In genomic region chr2:164826293-164827243, GRCh38 we compare ENCODE assay signal across 8 cellular contexts. TPM values are rescaled to one million over a fixed set of nuclear protein-coding genes. Genes with fewer than 3 reads are reported as not detected.
DNase-seq lines count a peak whose midpoint lies in the region; ATAC-seq and TF ChIP-seq lines count a peak whose summit lies in the region.

No MANE protein-coding gene starts in this region.

- H3K27ac Mint-ChIP-seq in activated CD4-positive, alpha-beta T cell treated with anti-CD3 and anti-CD28 coated beads for 36 hours: no peak overlapping the region

- H3K4me3 ChIP-seq in choroid plexus epithelial cell (ENCODE audit: low read depth, low read length): no peak overlapping the region

- TF ChIP-seq CTCF in C4-2B (conservative IDR thresholded peaks at IDR 0.05): no peak
- no peak for TF ChIP-seq CTCF in choroid plexus epithelial cell (conservative IDR thresholded peaks at IDR 0.05; ENCODE audit: low read depth, low read length)

- ATAC-seq in activated CD4-positive, alpha-beta T cell treated with anti-CD3 and anti-CD28 coated beads for 36 hours: no peak

- H3K27me3 Mint-ChIP-seq in activated CD4-positive, alpha-beta T cell treated with anti-CD3 and anti-CD28 coated beads for 36 hours: no peaks in the 10 kb centered on the region

- no peak overlapping the region for H3K4me3 Mint-ChIP-seq in activated CD4-positive, alpha-beta T cell treated with anti-CD3 and anti-CD28 coated beads for 36 hours

- intact Hi-C loops in activated CD4-positive, alpha-beta T cell treated with anti-CD3 and anti-CD28 coated beads for 36 hours (cut with DNase I, micrococcal nuclease): no loop called here

- no peaks in the 10 kb centered on the region for H3K4me1 Mint-ChIP-seq in activated CD4-positive, alpha-beta T cell treated with anti-CD3 and anti-CD28 coated beads for 36 hours

- no peaks in the 10 kb centered on the region for H3K9me3 Mint-ChIP-seq in activated CD4-positive, alpha-beta T cell treated with anti-CD3 and anti-CD28 coated beads for 36 hours (ENCODE audit: low read depth)

- H3K27ac ChIP-seq in C4-2B: peak overlapping the region; percentile 90

- CTCF ChIA-PET in activated CD4-positive, alpha-beta T cell treated with anti-CD3 and anti-CD28 coated beads for 36 hours (lab: Charles Lee): no interaction called here

- POLR2A ChIA-PET in activated CD4-positive, alpha-beta T cell treated with anti-CD3 and anti-CD28 coated beads for 36 hours (lab: Charles Lee): no interaction called here

- no peaks in the 10 kb centered on the region for H3K36me3 Mint-ChIP-seq in activated CD4-positive, alpha-beta T cell treated with anti-CD3 and anti-CD28 coated beads for 36 hours (ENCODE audit: low read depth)

- DNase-seq in NCI-H2029 (lab: John Stamatoyannopoulos, UW): peak; percentile 54
- DNase-seq in choroid plexus epithelial cell (ENCODE audit: low read depth): peak; percentile 70
- DNase-seq in mucosa of gallbladder (ENCODE audit: low spot score): peak; percentile 79
- no peak for DNase-seq in Kasumi-1 (lab: John Stamatoyannopoulos, UW)
- no peak for DNase-seq in activated CD4-positive, alpha-beta T cell treated with anti-CD3 and anti-CD28 coated beads for 36 hours
- no peak for DNase-seq in amygdala (lab: John Stamatoyannopoulos, UW)
- no peak for DNase-seq in T-helper 2 cell

RNA-seq across cellular contexts. Expression of gene COBLL1, which starts 15.1 kb away (rescaled TPM):
- 52.9 TPM for total RNA-seq in mucosa of gallbladder
- total RNA-seq in activated CD4-positive, alpha-beta T cell treated with anti-CD3 and anti-CD28 coated beads for 36 hours: not detected

Comparison
In these comparisons a context has a peak if more than half of its experiments do, and no peak if none do; other contexts are left out.
1. DNase-seq: peak in NCI-H2029 (single experiment), choroid plexus epithelial cell (single experiment) and mucosa of gallbladder (single experiment); none in Kasumi-1 (0 of 2), activated CD4-positive, alpha-beta T cell treated with anti-CD3 and anti-CD28 coated beads for 36 hours (single experiment), amygdala (0 of 56) and T-helper 2 cell (0 of 5).
2. RNA of gene COBLL1, which starts 15.1 kb away (total RNA-seq): 52.9 TPM in mucosa of gallbladder (single experiment); not detected in activated CD4-positive, alpha-beta T cell treated with anti-CD3 and anti-CD28 coated beads for 36 hours; every median in the first group is over 10 times any median in the second.